8 cellular contexts compared by ENCODE assay signal in the genomic region with DNA sequence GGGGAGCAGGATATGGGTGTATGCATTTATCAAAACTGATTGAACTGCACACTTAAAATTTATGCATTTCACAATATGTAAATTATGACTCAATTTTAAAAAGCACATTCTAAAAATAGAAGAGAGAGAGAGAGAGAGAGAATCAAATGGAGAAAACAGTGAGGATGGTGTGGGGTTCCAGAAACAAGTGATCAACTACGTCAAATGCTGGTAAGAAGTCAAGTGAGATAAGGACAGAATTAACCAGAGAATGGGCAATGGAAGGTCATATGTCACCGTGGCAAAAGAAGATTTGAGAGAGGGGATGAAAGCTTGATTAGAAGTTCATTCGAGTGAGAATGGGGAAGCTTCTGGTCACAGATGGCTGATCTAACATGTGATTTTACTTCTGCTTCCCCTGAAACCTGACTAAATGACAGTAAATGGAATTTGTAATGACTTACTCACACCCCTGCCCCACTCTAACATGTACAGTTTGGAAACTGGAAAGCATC.
DNase-seq lines count a peak whose midpoint lies in the region; ATAC-seq and TF ChIP-seq lines count a peak whose summit lies in the region.

No MANE protein-coding gene starts in this region.

- H3K9me3 Mint-ChIP-seq in stimulated activated naive B cell treated with anti-CD40 and anti-IgM and Interleukin-4, amounts not matched to agents 10 μg/mL and 1 μg/mL and 100 μg/mL, for 72 hours: peaks cover 18 to 26% of the 10 kb centered on the region in 2 donors
- H3K9me3 Mint-ChIP-seq in MCF 10A (ENCODE audit: unreplicated experiment): no peaks in the 10 kb centered on the region

- H3K4me3 Mint-ChIP-seq in stimulated activated naive B cell treated with anti-CD40 and anti-IgM and Interleukin-4, amounts not matched to agents 10 μg/mL and 1 μg/mL and 100 μg/mL, for 72 hours: peak overlapping the region; percentile 53 to 67
- H3K4me3 Mint-ChIP-seq in MCF 10A (ENCODE audit: unreplicated experiment): no peak overlapping the region

- BruUV-seq in MCF 10A (replicated peaks; lab: Mats Ljungman, UMichigan): no TSS peak

- ATAC-seq in HG03175 (IDR thresholded peaks at IDR 0.05; ENCODE audit: unreplicated experiment): peak; percentile 69
- ATAC-seq in stimulated activated naive B cell treated with anti-CD40 and anti-IgM and Interleukin-4, amounts not matched to agents 10 μg/mL and 1 μg/mL and 100 μg/mL, for 72 hours (replicated peaks): peak; percentile 85 to 86

- POLR2A ChIA-PET in MCF 10A (lab: Yijun Ruan, JAX): no interaction called here

- DNase-seq in stimulated activated CD4-positive, alpha-beta T cell treated with anti-CD3 and anti-CD28 coated beads, Interleukin-12 subunit alpha, Interleukin-12 subunit beta, amount 100 ng/mL, for 48 hours (ENCODE audit: low read depth in 2 of 3, low spot score in 1 of 3): peak in 2 of 3 donors; percentile 11 to 46
- no peak for DNase-seq in stimulated activated CD4-positive, alpha-beta T cell treated with anti-CD3 and anti-CD28 coated beads, Interleukin-4, amount 100 ng/mL, for 1 hour
- peak; percentile 26 for DNase-seq in activated naive CD4-positive, alpha-beta T cell treated with anti-CD3 and anti-CD28 coated beads, Interleukin-2, amount 50 U/mL, for 16 hours
- DNase-seq in stimulated activated naive B cell treated with anti-CD40 and anti-IgM and Interleukin-4, amounts not matched to agents 10 μg/mL and 1 μg/mL and 100 μg/mL, for 72 hours: peak; percentile 76
- no peak for DNase-seq in mesenteric fat pad (ENCODE audit: low spot score)
- DNase-seq in MCF 10A (ENCODE audit: unreplicated experiment): no peak
- DNase-seq in NCI-H82 (lab: John Stamatoyannopoulos, UW): no peak

- peak overlapping the region; percentile 96 for H3K27ac Mint-ChIP-seq in stimulated activated naive B cell treated with anti-CD40 and anti-IgM and Interleukin-4, amounts not matched to agents 10 μg/mL and 1 μg/mL and 100 μg/mL, for 72 hours
- H3K27ac Mint-ChIP-seq in MCF 10A (ENCODE audit: low read depth, unreplicated experiment): no peak overlapping the region

- no peak for TF ChIP-seq CTCF in MCF 10A (IDR thresholded peaks at IDR 0.05; ENCODE audit: unreplicated experiment)

- CTCF ChIA-PET in MCF 10A (lab: Yijun Ruan, JAX): no interaction called here

- peaks cover 40 to 45% of the 10 kb centered on the region in 2 donors for H3K36me3 Mint-ChIP-seq in stimulated activated naive B cell treated with anti-CD40 and anti-IgM and Interleukin-4, amounts not matched to agents 10 μg/mL and 1 μg/mL and 100 μg/mL, for 72 hours
- H3K36me3 Mint-ChIP-seq in MCF 10A (ENCODE audit: insufficient read depth, unreplicated experiment): no peaks in the 10 kb centered on the region

- peaks cover 50 to 72% of the 10 kb centered on the region in 2 donors for H3K4me1 Mint-ChIP-seq in stimulated activated naive B cell treated with anti-CD40 and anti-IgM and Interleukin-4, amounts not matched to agents 10 μg/mL and 1 μg/mL and 100 μg/mL, for 72 hours
- peaks cover 3% of the 10 kb centered on the region for H3K4me1 Mint-ChIP-seq in MCF 10A (ENCODE audit: insufficient read depth, unreplicated experiment)

- H3K27me3 Mint-ChIP-seq in stimulated activated naive B cell treated with anti-CD40 and anti-IgM and Interleukin-4, amounts not matched to agents 10 μg/mL and 1 μg/mL and 100 μg/mL, for 72 hours: no peaks in the 10 kb centered on the region
- no peaks in the 10 kb centered on the region for H3K27me3 Mint-ChIP-seq in MCF 10A (ENCODE audit: insufficient read depth, unreplicated experiment)

- intact Hi-C loops in MCF 10A (cut with micrococcal nuclease): no loop called here

Comparison
In these comparisons a context has a peak if more than half of its experiments do, and no peak if none do; other contexts are left out.
1. DNase-seq: peak in stimulated activated CD4-positive, alpha-beta T cell treated with anti-CD3 and anti-CD28 coated beads, Interleukin-12 subunit alpha, Interleukin-12 subunit beta, amount 100 ng/mL, for 48 hours (2 of 3), activated naive CD4-positive, alpha-beta T cell treated with anti-CD3 and anti-CD28 coated beads, Interleukin-2, amount 50 U/mL, for 16 hours (single experiment) and stimulated activated naive B cell treated with anti-CD40 and anti-IgM and Interleukin-4, amounts not matched to agents 10 μg/mL and 1 μg/mL and 100 μg/mL, for 72 hours (single experiment); none in stimulated activated CD4-positive, alpha-beta T cell treated with anti-CD3 and anti-CD28 coated beads, Interleukin-4, amount 100 ng/mL, for 1 hour (single experiment), mesenteric fat pad (single experiment), MCF 10A (single experiment) and NCI-H82 (single experiment).